Comparison of ENCODE assay signal across 20 cellular contexts in the genomic region with DNA sequence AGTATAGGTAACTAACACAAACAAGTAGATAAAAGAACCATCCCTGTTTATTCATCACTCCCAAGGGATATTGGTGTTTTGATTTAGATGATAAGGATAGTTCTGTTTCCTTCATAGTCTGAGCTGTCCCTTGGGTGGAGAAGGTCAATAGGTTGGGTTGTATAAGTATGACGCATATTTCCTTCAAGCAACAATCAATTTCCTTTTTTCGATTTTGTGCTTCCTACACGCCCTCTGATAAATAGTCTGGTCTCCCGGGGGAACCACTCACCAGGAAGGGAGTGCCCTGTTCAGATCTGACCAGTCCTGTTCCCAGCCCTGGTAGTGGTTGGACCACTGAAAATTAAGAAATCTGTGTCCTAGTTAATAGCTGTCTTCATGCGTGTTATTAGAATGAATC.
DNase-seq lines count a peak whose midpoint lies in the region; ATAC-seq and TF ChIP-seq lines count a peak whose summit lies in the region.
"Had no signal": no experiment of that assay in that cellular context is flagged by ENCODE, and none has a peak within 500 bp of the region (broad histone marks: within the 10 kb centered on the region; RNA-seq: fewer than 3 reads in every experiment).

No MANE protein-coding gene starts in this region.

- in situ Hi-C loops in gastrocnemius medialis (cut with MboI; ENCODE audit: low sequenced_read_pairs in 4 of 4) = no loop called here

- H3K36me3 ChIP-seq in colonic mucosa = no peaks in the 10 kb centered on the region
- no peaks in the 10 kb centered on the region for H3K36me3 ChIP-seq in gastrocnemius medialis
- no peaks in the 10 kb centered on the region for H3K36me3 ChIP-seq in MG63
- H3K36me3 ChIP-seq: uterus had no signal

- H3K27ac ChIP-seq in colonic mucosa = peak overlapping the region; percentile 11
- no peak overlapping the region for H3K27ac ChIP-seq in right cardiac atrium (ENCODE audit: low read length)
- H3K27ac ChIP-seq in gastrocnemius medialis = peak overlapping the region in 2 of 4 donors; percentile 23 to 45
- H3K27ac ChIP-seq: uterus had no signal

- H3K4me3 ChIP-seq in colonic mucosa (no peak overlapping the region), right cardiac atrium (ENCODE audit: low read length) (no peak overlapping the region), gastrocnemius medialis (no peak overlapping the region), MG63 (no peak overlapping the region)
- H3K4me3 ChIP-seq: uterus had no signal

- H3K9me3 ChIP-seq in colonic mucosa (no peaks in the 10 kb centered on the region), right cardiac atrium (ENCODE audit: control insufficient read depth, low read length) (no peaks in the 10 kb centered on the region), gastrocnemius medialis (no peaks in the 10 kb centered on the region), MG63 (no peaks in the 10 kb centered on the region)
- H3K9me3 ChIP-seq: uterus had no signal

- no peak for TF ChIP-seq POLR2A in gastrocnemius medialis (IDR thresholded peaks at IDR 0.05)

- DNase-seq in LoVo (ENCODE audit: low spot score) (peak; percentile 44), colonic mucosa (peak; percentile 35), right cardiac atrium (peak; percentile 58 to 64 (median 59)), gastrocnemius medialis (no peak), retina (no peak), occipital lobe (lab: John Stamatoyannopoulos, UW) (no peak), MG63 (no peak), natural killer cell (no peak)
- DNase-seq: activated CD4-positive, alpha-beta T cell treated with anti-CD3 and anti-CD28 coated beads for 1 hour; central memory CD4-positive, alpha-beta T cell; effector memory CD8-positive, alpha-beta T cell; MM.1S; NCI-H1694 treated with DMSO at 0.1 percent for 48 hours; NCI-H446; SHP77; stimulated activated naive CD8-positive, alpha-beta T cell treated with anti-CD3 and anti-CD28 coated beads, Interleukin-15, amount 100 ng/mL, for 72 hours; T-helper 2 cell had no signal

- WGBS in right cardiac atrium = 61% methylated on average over 5 of the region's 5 CpGs

- no peak overlapping the region for H3K27ac Mint-ChIP-seq in natural killer cell
- H3K27ac Mint-ChIP-seq: activated T-helper 2 cell treated with anti-CD3 and anti-CD28 coated beads, Interferon-gamma antibody, Interleukin-2, Interleukin-4, amounts not matched to agents 10 μg/mL and 5 μg/mL and 100 μg/mL, durations not matched to agents 14 hours and 24 hours and 36 hours; effector memory CD8-positive, alpha-beta T cell; natural killer cell treated with Interleukin-12 subunit alpha and Interleukin-12 subunit beta and Interleukin-15 and Interleukin-18, amount 100 ng/mL, for 72 hours; stimulated activated naive CD8-positive, alpha-beta T cell treated with anti-CD3 and anti-CD28 coated beads, Interleukin-15, amount 100 ng/mL, for 72 hours had no signal

- ATAC-seq in right cardiac atrium (peak; percentile 94 to 99), gastrocnemius medialis (peak; percentile 52 to 72), natural killer cell (no peak)
- ATAC-seq: effector memory CD8-positive, alpha-beta T cell; natural killer cell treated with Interleukin-12 subunit alpha and Interleukin-12 subunit beta and Interleukin-15 and Interleukin-18, amount 100 ng/mL, for 72 hours; stimulated activated naive CD8-positive, alpha-beta T cell treated with anti-CD3 and anti-CD28 coated beads, Interleukin-15, amount 100 ng/mL, for 72 hours had no signal

- H3K9ac ChIP-seq in colonic mucosa (ENCODE audit: low read depth in 2 of 2, low read length in 2 of 2) = no peak overlapping the region

- no peaks in the 10 kb centered on the region for H3K4me1 ChIP-seq in colonic mucosa
- H3K4me1 ChIP-seq in right cardiac atrium (ENCODE audit: control insufficient read depth, insufficient read depth, low read length) = peaks cover 1% of the 10 kb centered on the region
- H3K4me1 ChIP-seq in gastrocnemius medialis = no peaks in the 10 kb centered on the region
- H3K4me1 ChIP-seq: uterus had no signal

- H3K27me3 ChIP-seq in colonic mucosa (no peaks in the 10 kb centered on the region), right cardiac atrium (ENCODE audit: control insufficient read depth, insufficient read depth) (no peaks in the 10 kb centered on the region), gastrocnemius medialis (no peaks in the 10 kb centered on the region), MG63 (no peaks in the 10 kb centered on the region)
- H3K27me3 ChIP-seq: uterus had no signal

- no peaks in the 10 kb centered on the region for H3K27me3 Mint-ChIP-seq in natural killer cell (ENCODE audit: low read depth in 2 of 2)
- H3K27me3 Mint-ChIP-seq: effector memory CD8-positive, alpha-beta T cell; natural killer cell treated with Interleukin-12 subunit alpha and Interleukin-12 subunit beta and Interleukin-15 and Interleukin-18, amount 100 ng/mL, for 72 hours had no signal

- intact Hi-C loops in colonic mucosa (cut with DNase I) (no loop called here), right cardiac atrium (cut with DNase I) (no loop called here), gastrocnemius medialis (cut with DNase I; ENCODE audit: low total_unique reads) (no loop called here), natural killer cell (cut with micrococcal nuclease) (no loop called here)

- no peaks in the 10 kb centered on the region for H3K36me3 Mint-ChIP-seq in natural killer cell
- H3K36me3 Mint-ChIP-seq: natural killer cell treated with Interleukin-12 subunit alpha and Interleukin-12 subunit beta and Interleukin-15 and Interleukin-18, amount 100 ng/mL, for 72 hours had no signal

- H3K4me3 Mint-ChIP-seq in natural killer cell = no peak overlapping the region
- H3K4me3 Mint-ChIP-seq: effector memory CD8-positive, alpha-beta T cell; natural killer cell treated with Interleukin-12 subunit alpha and Interleukin-12 subunit beta and Interleukin-15 and Interleukin-18, amount 100 ng/mL, for 72 hours; stimulated activated naive CD8-positive, alpha-beta T cell treated with anti-CD3 and anti-CD28 coated beads, Interleukin-15, amount 100 ng/mL, for 72 hours had no signal

- TF ChIP-seq CTCF in colonic mucosa (IDR thresholded peaks at IDR 0.05) (no peak), gastrocnemius medialis (IDR thresholded peaks at IDR 0.05 in 4 of 5, conservative IDR thresholded peaks at IDR 0.05 in 1 of 5) (no peak), natural killer cell (IDR thresholded peaks at IDR 0.05) (no peak)

- peaks cover 5 to 15% of the 10 kb centered on the region in 2 donors for H3K9me3 Mint-ChIP-seq in natural killer cell
- H3K9me3 Mint-ChIP-seq: activated T-helper 2 cell treated with anti-CD3 and anti-CD28 coated beads, Interferon-gamma antibody, Interleukin-2, Interleukin-4, amounts not matched to agents 10 μg/mL and 5 μg/mL and 100 μg/mL, durations not matched to agents 14 hours and 24 hours and 36 hours; effector memory CD8-positive, alpha-beta T cell; stimulated activated naive CD8-positive, alpha-beta T cell treated with anti-CD3 and anti-CD28 coated beads, Interleukin-15, amount 100 ng/mL, for 72 hours had no signal

- no peaks in the 10 kb centered on the region for H3K4me1 Mint-ChIP-seq in natural killer cell
- H3K4me1 Mint-ChIP-seq: stimulated activated naive CD8-positive, alpha-beta T cell treated with anti-CD3 and anti-CD28 coated beads, Interleukin-15, amount 100 ng/mL, for 72 hours had no signal

Comparison
In these comparisons a context has a peak if more than half of its experiments do, and no peak if none do; other contexts are left out.
1. DNase-seq: peak in LoVo (single experiment), colonic mucosa (single experiment) and right cardiac atrium (3 of 3); none in gastrocnemius medialis (0 of 2), retina (single experiment), occipital lobe (single experiment), MG63 (single experiment) and natural killer cell (single experiment).
2. ATAC-seq: peak in right cardiac atrium (2 of 2) and gastrocnemius medialis (2 of 2); none in natural killer cell (0 of 3).